In the genomic region with DNA sequence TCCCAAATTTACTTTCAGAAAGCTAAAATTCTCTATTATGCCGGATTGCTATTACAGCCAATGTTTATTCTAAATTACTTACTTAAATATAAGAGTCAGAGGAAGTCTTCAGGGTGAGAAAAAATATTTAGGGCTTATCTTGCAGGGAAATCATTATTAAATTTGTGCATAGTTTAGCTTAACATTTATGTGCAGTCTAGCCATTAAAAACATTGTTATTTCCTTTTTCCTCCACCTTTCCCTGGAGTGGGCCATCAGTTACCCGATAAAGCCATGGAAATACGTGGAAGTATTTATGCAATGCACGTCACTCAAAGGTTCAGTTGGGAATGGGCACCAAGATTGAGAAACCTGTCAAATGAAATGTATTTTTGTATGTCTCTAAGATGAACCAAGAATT, we compare ENCODE assay signal across 12 cellular contexts. TPM values are rescaled to one million over a fixed set of nuclear protein-coding genes. Genes with fewer than 3 reads are reported as not detected.
"Had no signal": no experiment of that assay in that cellular context is flagged by ENCODE, and none has a peak within 500 bp of the region (broad histone marks: within the 10 kb centered on the region; RNA-seq: fewer than 3 reads in every experiment).

No MANE protein-coding gene starts in this region.

- H2AFZ ChIP-seq: GM23338 had no signal

- H3K27ac ChIP-seq: GM23248 had no signal

- ATAC-seq: GM23338, HCT116 had no signal

- H3K36me3 ChIP-seq: HAP-1 had no signal

- H3K9me3 ChIP-seq: HAP-1 had no signal

- H3K4me2 ChIP-seq: GM23338 had no signal

- H3K9ac ChIP-seq: GM23248 had no signal

- DNase-seq: GM23248, GOT3, H7, H9, HCEC 1CT, HFFc6 had no signal

- FAIRE-seq: H1, H54 had no signal

- H3K4me3 ChIP-seq: GM23338, HAP-1 had no signal

RNA-seq across cellular contexts. Expression of gene TAS2R60, which starts 9.5 kb away (rescaled TPM):
- total RNA-seq: GM23248, H4, H7, H9, HFFc6 had no signal
- polyA plus RNA-seq: GM23248 had no signal

RNA-seq across cellular contexts. Expression of gene EPHA1, which starts 25.1 kb away (rescaled TPM):
- total RNA-seq: GM23248, H4, HFFc6 had no signal

RNA-seq across cellular contexts. Expression of gene TAS2R41, which starts 43.9 kb away (rescaled TPM):
- total RNA-seq: GM23248, H1, H4, H9, HFFc6 had no signal
- polyA plus RNA-seq: GM23248, GM23338 had no signal
